8 cellular contexts compared by ENCODE assay signal in genomic region chr1:153790282-153790995, GRCh38. TPM values are rescaled to one million over a fixed set of nuclear protein-coding genes. Genes with fewer than 3 reads are reported as not detected.
DNase-seq lines count a peak whose midpoint lies in the region; ATAC-seq lines count a peak whose summit lies in the region.

No MANE protein-coding gene starts in this region.

- peak overlapping the region; percentile 56 for H3K4me2 ChIP-seq in Karpas-422 (ENCODE audit: low read depth, low read length, poor library complexity, severe bottlenecking)

- DNase-seq in GF-D8 (lab: John Stamatoyannopoulos, UW) (peak; percentile 49), Karpas-422 (no peak), iris pigment epithelial cell (ENCODE audit: low read depth) (peak; percentile 59), NCI-H2227 (lab: John Stamatoyannopoulos, UW; ENCODE audit: unreplicated experiment) (no peak), GM19238 (ENCODE audit: insufficient read length, low spot score) (no peak)
- no peak for DNase-seq in stimulated activated effector memory CD8-positive, alpha-beta T cell treated with anti-CD3 and anti-CD28 coated beads, Interleukin-12 subunit alpha, Interleukin-12 subunit beta, amount 100 ng/mL, for 72 hours (ENCODE audit: low spot score in 2 of 2)
- no peak for DNase-seq in stimulated activated CD4-positive, alpha-beta T cell treated with anti-CD3 and anti-CD28 coated beads, Interleukin-15, amount 100 ng/mL, for 24 hours

- 0 out of 2 replicates have a peak overlapping the region, but pooled peaks have one; percentile 7 for H3K9ac ChIP-seq in Karpas-422 (ENCODE audit: low read length)

- H3K9me3 ChIP-seq in Karpas-422 (ENCODE audit: low read length) = 0 out of 2 replicates have a peak, but pooled peaks cover 3% of the 10 kb centered on the region

- no peak for ATAC-seq in stimulated activated effector memory CD8-positive, alpha-beta T cell treated with anti-CD3 and anti-CD28 coated beads, Interleukin-12 subunit alpha, Interleukin-12 subunit beta, amount 100 ng/mL, for 72 hours

- peaks cover 23% of the 10 kb centered on the region for H3K4me1 ChIP-seq in Karpas-422 (ENCODE audit: low read length)

- H3K9me3 Mint-ChIP-seq in stimulated activated effector memory CD8-positive, alpha-beta T cell treated with anti-CD3 and anti-CD28 coated beads, Interleukin-12 subunit alpha, Interleukin-12 subunit beta, amount 100 ng/mL, for 72 hours = no peaks in the 10 kb centered on the region

- no peaks in the 10 kb centered on the region for H3K27me3 ChIP-seq in Karpas-422 (ENCODE audit: low read length)

- peak overlapping the region; percentile 74 for H3K27ac Mint-ChIP-seq in stimulated activated effector memory CD8-positive, alpha-beta T cell treated with anti-CD3 and anti-CD28 coated beads, Interleukin-12 subunit alpha, Interleukin-12 subunit beta, amount 100 ng/mL, for 72 hours

- peak overlapping the region; percentile 28 for H3K4me3 Mint-ChIP-seq in stimulated activated effector memory CD8-positive, alpha-beta T cell treated with anti-CD3 and anti-CD28 coated beads, Interleukin-12 subunit alpha, Interleukin-12 subunit beta, amount 100 ng/mL, for 72 hours

- no peaks in the 10 kb centered on the region for H3K36me3 ChIP-seq in Karpas-422 (ENCODE audit: insufficient read depth, low read length)

- H2AFZ ChIP-seq in Karpas-422 (ENCODE audit: low read length) = no peak overlapping the region

- peaks cover 47% of the 10 kb centered on the region for H3K4me1 Mint-ChIP-seq in stimulated activated effector memory CD8-positive, alpha-beta T cell treated with anti-CD3 and anti-CD28 coated beads, Interleukin-12 subunit alpha, Interleukin-12 subunit beta, amount 100 ng/mL, for 72 hours

- H4K20me1 ChIP-seq in Karpas-422 (ENCODE audit: insufficient read depth, low read depth, low read length) = no peaks in the 10 kb centered on the region

- no peaks in the 10 kb centered on the region for H3K36me3 Mint-ChIP-seq in stimulated activated effector memory CD8-positive, alpha-beta T cell treated with anti-CD3 and anti-CD28 coated beads, Interleukin-12 subunit alpha, Interleukin-12 subunit beta, amount 100 ng/mL, for 72 hours

- peak overlapping the region; percentile 29 for H3K4me3 ChIP-seq in Karpas-422 (ENCODE audit: low read length)

- H3K27ac ChIP-seq in Karpas-422 (ENCODE audit: low read length) = peak overlapping the region; percentile 39; the same call in 1 of the 2 replicates
- H3K27ac ChIP-seq in angular gyrus (ENCODE audit: low read depth, low read length) = peak overlapping the region; percentile 99

- H3K79me2 ChIP-seq in Karpas-422 (ENCODE audit: low read length) = no peaks in the 10 kb centered on the region

- no peaks in the 10 kb centered on the region for H3K9me2 ChIP-seq in Karpas-422 (replicated peaks; ENCODE audit: insufficient read depth, low read length)

RNA-seq across cellular contexts. Expression of gene SLC27A3, which starts 15.2 kb away (rescaled TPM):
- 4.4 and 18.1 TPM in 2 replicates for total RNA-seq in Karpas-422 (2014; rRNA removed; shearing (Covaris generic); ENCODE audit: low replicate concordance)

Comparison
In these comparisons a context has a peak if more than half of its experiments do, and no peak if none do; other contexts are left out.
1. DNase-seq: peak in GF-D8 (single experiment) and iris pigment epithelial cell (single experiment); none in Karpas-422 (single experiment), stimulated activated effector memory CD8-positive, alpha-beta T cell treated with anti-CD3 and anti-CD28 coated beads, Interleukin-12 subunit alpha, Interleukin-12 subunit beta, amount 100 ng/mL, for 72 hours (0 of 2), NCI-H2227 (single experiment), GM19238 (single experiment) and stimulated activated CD4-positive, alpha-beta T cell treated with anti-CD3 and anti-CD28 coated beads, Interleukin-15, amount 100 ng/mL, for 24 hours (single experiment).